7 cellular contexts compared by ENCODE assay signal in genomic region chr19:55406869-55407624, GRCh38. TPM values are rescaled to one million over a fixed set of nuclear protein-coding genes. Genes with fewer than 3 reads are reported as not detected.
A peak's percentile ranks its signal among the peaks of the same experiment; 100 is the strongest.
DNase-seq lines count a peak whose midpoint lies in the region; ATAC-seq and TF ChIP-seq lines count a peak whose summit lies in the region.

No MANE protein-coding gene starts in this region.

- H3K9me3 ChIP-seq in SJCRH30 (replicated peaks) (0 out of 2 replicates have a peak, but pooled peaks cover 4% of the 10 kb centered on the region), tibial artery (no peaks in the 10 kb centered on the region)

- H3K36me3 ChIP-seq in SJCRH30 (peaks cover 39% of the 10 kb centered on the region), tibial artery (peaks cover 16 to 40% (median 36%) of the 10 kb centered on the region in 3 donors)

- H3K4me3 Mint-ChIP-seq in memory B cell: peak overlapping the region; percentile 92

- no peak for DNase-seq in SJCRH30
- DNase-seq in dermis blood vessel endothelial cell: peak; percentile 56
- no peak for DNase-seq in memory B cell (ENCODE audit: low spot score in 2 of 2)
- peak in 1 of 2 donors; percentile 69 for DNase-seq in tibial artery
- DNase-seq in superior temporal gyrus (ENCODE audit: extremely low spot score): no peak

- H3K4me3 ChIP-seq in SJCRH30: peak overlapping the region; percentile 95
- peak overlapping the region; percentile 72 to 92 for H3K4me3 ChIP-seq in tibial artery

- H3K27me3 ChIP-seq in SJCRH30: no peaks in the 10 kb centered on the region
- H3K27me3 ChIP-seq in tibial artery: no peaks in the 10 kb centered on the region

- peaks cover 8% of the 10 kb centered on the region for H3K9me3 Mint-ChIP-seq in memory B cell

- intact Hi-C loops in tibial artery (cut with DNase I; ENCODE audit: low total_unique reads): loop anchor here (10.0 kb wide), 1 partner anchor 228 kb away; no protein-coding TSS in a partner anchor

- H3K36me3 Mint-ChIP-seq in memory B cell: peaks cover 18% of the 10 kb centered on the region

- H3K4me1 ChIP-seq in SJCRH30 (peaks cover 3% of the 10 kb centered on the region; the same call in 1 of the 2 replicates), tibial artery (peaks cover 8 to 24% (median 16%) of the 10 kb centered on the region in 4 donors)

- no peak for TF ChIP-seq CTCF in tibial artery (IDR thresholded peaks at IDR 0.05)

- H3K27ac ChIP-seq in SJCRH30 (peak overlapping the region; percentile 98), tibial artery (peak overlapping the region; percentile 97)

- no peaks in the 10 kb centered on the region for H3K27me3 Mint-ChIP-seq in memory B cell

- peak; percentile 21 for ATAC-seq in GM18498 (IDR thresholded peaks at IDR 0.05; ENCODE audit: unreplicated experiment)
- peak; percentile 19 for ATAC-seq in HG02571 (IDR thresholded peaks at IDR 0.05; ENCODE audit: unreplicated experiment)
- ATAC-seq in memory B cell (ENCODE audit: low read depth): no peak

- peaks cover 17% of the 10 kb centered on the region for H3K4me1 Mint-ChIP-seq in memory B cell

- H3K27ac Mint-ChIP-seq in memory B cell: peak overlapping the region; percentile 98

RNA-seq across cellular contexts. Expression of gene UBE2S, which starts 0.5 kb away (rescaled TPM):
- 509 and 566 TPM in 2 replicates for total RNA-seq in SJCRH30 (2014; rRNA removed; shearing (Covaris generic))
- 47.8 and 96.0 TPM in 2 replicates for total RNA-seq in dermis blood vessel endothelial cell

RNA-seq across cellular contexts. Expression of gene RPL28, which starts 21.3 kb away (rescaled TPM):
- 612 and 617 TPM in 2 replicates for total RNA-seq in SJCRH30 (2014; rRNA removed; shearing (Covaris generic))
- 257 and 280 TPM in 2 replicates for total RNA-seq in dermis blood vessel endothelial cell

RNA-seq across cellular contexts. Expression of gene TMEM238, which starts 23.0 kb away (rescaled TPM):
- total RNA-seq in SJCRH30 (2014; rRNA removed; shearing (Covaris generic)): 0.14 and 0.25 TPM in 2 replicates
- 0.34 and 1.0 TPM in 2 replicates for total RNA-seq in dermis blood vessel endothelial cell

RNA-seq across cellular contexts. Expression of gene TMEM190, which starts 30.4 kb away (rescaled TPM):
- total RNA-seq in SJCRH30 (2014; rRNA removed; shearing (Covaris generic)): not detected in 2 replicates
- not detected in 2 replicates for total RNA-seq in dermis blood vessel endothelial cell

RNA-seq across cellular contexts. Expression of gene SHISA7, which starts 36.1 kb away (rescaled TPM):
- total RNA-seq in SJCRH30 (2014; rRNA removed; shearing (Covaris generic)): not detected in 2 replicates
- not detected in 2 replicates for total RNA-seq in dermis blood vessel endothelial cell
